ENCODE assay signal across 31 cellular contexts in the genomic region with DNA sequence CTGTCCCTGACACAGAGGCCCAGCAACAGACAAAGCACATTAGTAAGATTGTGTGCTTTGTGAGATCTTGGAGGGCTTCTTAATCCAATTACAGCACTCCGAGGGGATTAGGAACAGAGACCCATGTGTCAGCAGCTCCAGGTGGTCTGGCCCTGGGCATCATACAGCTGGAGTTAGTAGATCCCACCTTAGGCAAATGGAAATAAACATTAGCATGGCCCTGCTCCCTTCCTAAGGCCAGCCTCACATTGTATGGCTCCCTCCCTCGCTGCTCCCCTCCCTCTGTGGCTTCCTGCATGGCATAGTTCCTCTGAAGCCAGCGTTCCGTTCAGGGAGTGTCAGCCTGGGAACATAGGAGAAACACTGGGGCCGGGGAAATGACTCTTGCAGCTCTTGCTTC.
DNase-seq lines count a peak whose midpoint lies in the region; ATAC-seq, FAIRE-seq and TF ChIP-seq lines count a peak whose summit lies in the region.
"Had no signal": no experiment of that assay in that cellular context is flagged by ENCODE, and none has a peak within 500 bp of the region (broad histone marks: within the 10 kb centered on the region; RNA-seq: fewer than 3 reads in every experiment).

No MANE protein-coding gene starts in this region.

- H3K27ac Mint-ChIP-seq in nephron: peak overlapping the region in 2 of 3 experiments; percentile 14 to 69
- H3K27ac Mint-ChIP-seq: activated CD4-positive, alpha-beta memory T cell treated with anti-CD3 and anti-CD28 coated beads, Interleukin-2, amount 10 ng/mL, durations not matched to agents 7 days and 5 days; activated naive CD8-positive, alpha-beta T cell; B cell; CD8-positive, alpha-beta T cell; naive B cell; stimulated activated naive CD8-positive, alpha-beta T cell treated with anti-CD3 and anti-CD28 coated beads, Interleukin-15, amount 100 ng/mL, for 72 hours had no signal

- H2AFZ ChIP-seq in endothelial cell of umbilical vein (ENCODE audit: low read depth, low read length): no peak overlapping the region

- no peaks in the 10 kb centered on the region for H3K4me1 ChIP-seq in endothelial cell of umbilical vein (ENCODE audit: control insufficient read depth, extremely low read depth, insufficient read depth, low read length)
- H3K4me1 ChIP-seq: ascending aorta, tibial artery had no signal

- FAIRE-seq in endothelial cell of umbilical vein (lab: Jason Lieb, UNC): no peak

- no peaks in the 10 kb centered on the region for H3K9me3 ChIP-seq in WERI-Rb-1 (ENCODE audit: severe bottlenecking)
- H3K9me3 ChIP-seq in endothelial cell of umbilical vein (replicated peaks; ENCODE audit: control insufficient read depth, insufficient read depth, low read length): no peaks in the 10 kb centered on the region
- H3K9me3 ChIP-seq: ascending aorta, MG63 had no signal

- no peak overlapping the region for H3K4me2 ChIP-seq in endothelial cell of umbilical vein (ENCODE audit: insufficient read depth, low read length)

- peak overlapping the region; percentile 69 for H3K27ac ChIP-seq in WERI-Rb-1
- H3K27ac ChIP-seq in endothelial cell of umbilical vein (ENCODE audit: insufficient read depth, low read depth, low read length): no peak overlapping the region
- H3K27ac ChIP-seq: ascending aorta, skin epidermis, tibial artery had no signal

- no peaks in the 10 kb centered on the region for H3K79me2 ChIP-seq in endothelial cell of umbilical vein (ENCODE audit: control insufficient read depth, insufficient read depth, low read length)

- DNase-seq in G401 (ENCODE audit: low spot score): peak; percentile 27
- DNase-seq in WERI-Rb-1: peak; percentile 70
- peak; percentile 11 for DNase-seq in endothelial cell of umbilical vein (ENCODE audit: low read depth, low spot score)
- DNase-seq in NCI-H510A (lab: John Stamatoyannopoulos, UW): no peak
- DNase-seq in stimulated activated CD4-positive, alpha-beta T cell treated with anti-CD3 and anti-CD28 coated beads, Interleukin-1b, Interleukin-23, amount 100 ng/mL, for 48 hours: no peak
- DNase-seq in activated T-cell treated with anti-CD3 and anti-CD28 coated beads, Interleukin-2, amount 50 U/mL, for 4 hours: no peak
- DNase-seq: activated CD4-positive, alpha-beta memory T cell treated with anti-CD3 and anti-CD28 coated beads, Interleukin-2, amount 10 ng/mL, durations not matched to agents 7 days and 5 days; activated effector memory CD4-positive, alpha-beta T cell treated with Interleukin-2 at 50 U/mL for 16 hours; CD8-positive, alpha-beta T cell; DMS 273 treated with DMSO at 0.1 percent for 48 hours; KG1; mammary epithelial cell; MG63; naive B cell; NCI-H1105 treated with DMSO at 0.1 percent for 48 hours; NCI-H2029; NCI-H2227 treated with DMSO at 0.1 percent for 48 hours; occipital lobe; RPMI8226; stimulated activated CD8-positive, alpha-beta memory T cell treated with anti-CD3 and anti-CD28 coated beads, Interleukin-4, amount 100 ng/mL, for 48 hours; stimulated activated naive CD8-positive, alpha-beta T cell treated with anti-CD3 and anti-CD28 coated beads, Interleukin-15, amount 100 ng/mL, for 72 hours had no signal

- H3K4me1 Mint-ChIP-seq in nephron: peaks cover 30% of the 10 kb centered on the region
- no peaks in the 10 kb centered on the region for H3K4me1 Mint-ChIP-seq in activated T-cell treated with anti-CD3 and anti-CD28 coated beads, Interleukin-2, amount 50 U/mL, for 4 hours (ENCODE audit: low read depth)
- H3K4me1 Mint-ChIP-seq: activated CD4-positive, alpha-beta memory T cell treated with anti-CD3 and anti-CD28 coated beads, Interleukin-2, amount 10 ng/mL, durations not matched to agents 7 days and 5 days; B cell; central memory CD8-positive, alpha-beta T cell; naive B cell; stimulated activated naive CD8-positive, alpha-beta T cell treated with anti-CD3 and anti-CD28 coated beads, Interleukin-15, amount 100 ng/mL, for 72 hours had no signal

- H3K36me3 Mint-ChIP-seq in nephron (ENCODE audit: low read depth): no peaks in the 10 kb centered on the region
- H3K36me3 Mint-ChIP-seq in activated T-cell treated with anti-CD3 and anti-CD28 coated beads, Interleukin-2, amount 50 U/mL, for 4 hours (ENCODE audit: insufficient read depth): no peaks in the 10 kb centered on the region
- H3K36me3 Mint-ChIP-seq: activated naive CD8-positive, alpha-beta T cell; CD8-positive, alpha-beta T cell; naive B cell had no signal

- no peak for ATAC-seq in GM21367 (IDR thresholded peaks at IDR 0.05; ENCODE audit: unreplicated experiment)
- no peak for ATAC-seq in activated T-cell treated with anti-CD3 and anti-CD28 coated beads, Interleukin-2, amount 50 U/mL, for 4 hours
- ATAC-seq: activated CD4-positive, CD25-positive, alpha-beta regulatory T cell treated with anti-CD3 and anti-CD28 coated beads, Interleukin-2, amount 50 U/mL, for 24 hours; CD8-positive, alpha-beta T cell; HCT116; stimulated activated naive CD8-positive, alpha-beta T cell treated with anti-CD3 and anti-CD28 coated beads, Interleukin-15, amount 100 ng/mL, for 72 hours had no signal

- H3K4me3 ChIP-seq in WERI-Rb-1 (ENCODE audit: low read depth, low read length) (no peak overlapping the region), endothelial cell of umbilical vein (replicated peaks in 1 of 3; ENCODE audit: insufficient read depth in 1 of 3, low read depth in 1 of 3, low read length in 3 of 3) (no peak overlapping the region)
- H3K4me3 ChIP-seq: ascending aorta, MG63, skin epidermis, tibial artery had no signal

- no peaks in the 10 kb centered on the region for H3K9me1 ChIP-seq in endothelial cell of umbilical vein (replicated peaks; ENCODE audit: control insufficient read depth, extremely low read depth, insufficient read depth, low read length)

- peaks cover 10% of the 10 kb centered on the region for H3K9me3 Mint-ChIP-seq in nephron
- peaks cover 5% of the 10 kb centered on the region for H3K9me3 Mint-ChIP-seq in activated T-cell treated with anti-CD3 and anti-CD28 coated beads, Interleukin-2, amount 50 U/mL, for 4 hours
- H3K9me3 Mint-ChIP-seq: activated CD4-positive, alpha-beta memory T cell treated with anti-CD3 and anti-CD28 coated beads, Interleukin-2, amount 10 ng/mL, durations not matched to agents 7 days and 5 days; CD8-positive, alpha-beta T cell; central memory CD8-positive, alpha-beta T cell; stimulated activated naive CD8-positive, alpha-beta T cell treated with anti-CD3 and anti-CD28 coated beads, Interleukin-15, amount 100 ng/mL, for 72 hours had no signal

- H3K9ac ChIP-seq in endothelial cell of umbilical vein (replicated peaks; ENCODE audit: extremely low read depth, insufficient read depth, low read length): no peak overlapping the region

- no peaks in the 10 kb centered on the region for H3K27me3 Mint-ChIP-seq in nephron (ENCODE audit: low read depth)
- H3K27me3 Mint-ChIP-seq in activated T-cell treated with anti-CD3 and anti-CD28 coated beads, Interleukin-2, amount 50 U/mL, for 4 hours (ENCODE audit: low read depth): no peaks in the 10 kb centered on the region
- H3K27me3 Mint-ChIP-seq: activated CD4-positive, alpha-beta memory T cell treated with anti-CD3 and anti-CD28 coated beads, Interleukin-2, amount 10 ng/mL, durations not matched to agents 7 days and 5 days; central memory CD8-positive, alpha-beta T cell; stimulated activated naive CD8-positive, alpha-beta T cell treated with anti-CD3 and anti-CD28 coated beads, Interleukin-15, amount 100 ng/mL, for 72 hours had no signal

- dilution Hi-C loops in endothelial cell of umbilical vein (cut with MboI; ENCODE audit: extremely low pct_ligation_motif_present, low sequenced_read_pairs): no loop called here

- intact Hi-C loops in endothelial cell of umbilical vein (cut with micrococcal nuclease): no loop called here

- CTCF ChIA-PET in endothelial cell of umbilical vein (lab: Charles Lee): no interaction called here

- H3K4me3 Mint-ChIP-seq in nephron: no peak overlapping the region
- no peak overlapping the region for H3K4me3 Mint-ChIP-seq in activated T-cell treated with anti-CD3 and anti-CD28 coated beads, Interleukin-2, amount 50 U/mL, for 4 hours
- H3K4me3 Mint-ChIP-seq: activated CD4-positive, alpha-beta memory T cell treated with anti-CD3 and anti-CD28 coated beads, Interleukin-2, amount 10 ng/mL, durations not matched to agents 7 days and 5 days; activated naive CD8-positive, alpha-beta T cell; B cell; CD8-positive, alpha-beta T cell; central memory CD8-positive, alpha-beta T cell; naive B cell; stimulated activated naive CD8-positive, alpha-beta T cell treated with anti-CD3 and anti-CD28 coated beads, Interleukin-15, amount 100 ng/mL, for 72 hours had no signal

- H3K36me3 ChIP-seq in WERI-Rb-1 (no peaks in the 10 kb centered on the region), endothelial cell of umbilical vein (ENCODE audit: control insufficient read depth in 2 of 2, extremely low read depth in 1 of 2, insufficient read depth in 2 of 2, low read length in 2 of 2) (no peaks in the 10 kb centered on the region)
- H3K36me3 ChIP-seq: MG63 had no signal

- TF ChIP-seq POLR2A in endothelial cell of umbilical vein (IDR thresholded peaks at IDR 0.05; ENCODE audit: low read depth, low read length): no peak

- H3K27me3 ChIP-seq in WERI-Rb-1 (ENCODE audit: insufficient read depth, low read depth, severe bottlenecking) (no peaks in the 10 kb centered on the region), endothelial cell of umbilical vein (ENCODE audit: control insufficient read depth in 2 of 2, insufficient read depth in 2 of 2, low read length in 2 of 2) (no peaks in the 10 kb centered on the region)
- H3K27me3 ChIP-seq: ascending aorta, MG63, tibial artery had no signal

- TF ChIP-seq CTCF in WERI-Rb-1 (IDR thresholded peaks at IDR 0.05; ENCODE audit: low read depth, low read length) (no peak), endothelial cell of umbilical vein (IDR thresholded peaks at IDR 0.05; ENCODE audit: extremely low read depth in 1 of 2, insufficient read depth in 1 of 2, low read depth in 1 of 2, low read length in 2 of 2) (no peak), nephron (IDR thresholded peaks at IDR 0.05; ENCODE audit: unreplicated experiment in 3 of 3) (no peak)

- no TSS peak for BruUV-seq in endothelial cell of umbilical vein (replicated peaks; lab: Mats Ljungman, UMichigan)

- POLR2A ChIA-PET in endothelial cell of umbilical vein (lab: Charles Lee): no interaction called here

- in situ Hi-C loops in G401 (cut with HindIII; ENCODE audit: low sequenced_read_pairs): no loop called here

- H4K20me1 ChIP-seq in endothelial cell of umbilical vein (replicated peaks; ENCODE audit: control insufficient read depth, extremely low read depth, insufficient read depth, low read length): no peaks in the 10 kb centered on the region

TF ChIP-seq in endothelial cell of umbilical vein, 7 proteins besides CTCF, POLR2A, EP300 and RAD21 (continues in another document):
- no peak for TF ChIP-seq FOS (IDR thresholded peaks at IDR 0.05; ENCODE audit: borderline replicate concordance, insufficient read depth, low read length)
- no peak for TF ChIP-seq GATA2 (IDR thresholded peaks at IDR 0.05; ENCODE audit: insufficient read depth, insufficient read length, low read depth, low read length)
- no peak for TF ChIP-seq MYC (IDR thresholded peaks at IDR 0.05; ENCODE audit: low read depth, low read length)
- no peak for TF ChIP-seq POLR2AphosphoS5 (IDR thresholded peaks at IDR 0.05; ENCODE audit: insufficient read depth, low read depth, low read length)

Comparison
In these comparisons a context has a peak if more than half of its experiments do, and no peak if none do; other contexts are left out.
1. DNase-seq: peak in G401 (single experiment), WERI-Rb-1 (single experiment) and endothelial cell of umbilical vein (single experiment); none in NCI-H510A (single experiment), stimulated activated CD4-positive, alpha-beta T cell treated with anti-CD3 and anti-CD28 coated beads, Interleukin-1b, Interleukin-23, amount 100 ng/mL, for 48 hours (single experiment) and activated T-cell treated with anti-CD3 and anti-CD28 coated beads, Interleukin-2, amount 50 U/mL, for 4 hours (single experiment).